ENCODE assay signal across 11 cellular contexts in the genomic region with DNA sequence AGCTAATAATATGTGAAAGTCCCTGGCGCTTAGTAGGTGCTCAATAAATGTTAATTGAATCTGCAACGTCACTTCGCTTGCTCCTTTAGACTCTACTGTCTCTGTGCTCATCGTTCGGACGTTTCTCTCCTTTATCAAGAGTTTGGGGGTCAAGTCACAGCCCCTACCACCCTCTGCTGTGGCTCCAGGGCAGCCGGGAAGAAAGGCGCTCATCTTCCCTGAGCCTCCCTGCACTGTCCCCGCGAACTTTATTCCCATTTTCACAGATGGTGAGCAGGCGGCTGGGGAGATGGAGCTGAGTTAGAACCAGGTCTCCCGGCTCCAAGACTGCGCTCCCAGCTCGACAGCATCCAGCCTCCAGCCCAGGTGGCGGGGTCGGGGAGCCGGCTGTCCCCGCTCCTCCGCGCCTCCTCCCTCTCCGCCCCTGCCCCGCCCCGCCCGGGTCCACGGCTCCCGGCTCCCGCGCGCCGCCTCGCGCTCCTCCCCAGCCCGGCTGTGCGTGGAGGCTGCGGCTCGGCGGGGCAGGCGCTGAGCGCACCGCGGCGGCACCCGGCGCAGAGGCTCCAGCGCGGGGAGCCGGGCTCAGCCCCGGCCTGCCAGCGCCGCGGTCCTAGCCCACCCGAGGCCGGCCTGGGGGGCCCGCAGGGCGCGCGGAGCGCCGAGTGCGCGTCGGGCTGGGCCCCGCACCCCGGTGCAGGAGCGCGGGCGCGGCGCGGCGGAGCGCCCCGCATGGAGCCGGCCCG. TPM values are rescaled to one million over a fixed set of nuclear protein-coding genes. Genes with fewer than 3 reads are reported as not detected.
A peak's percentile ranks its signal among the peaks of the same experiment; 100 is the strongest.
DNase-seq lines count a peak whose midpoint lies in the region; ATAC-seq, FAIRE-seq and TF ChIP-seq lines count a peak whose summit lies in the region.
"Had no signal": no experiment of that assay in that cellular context is flagged by ENCODE, and none has a peak within 500 bp of the region (broad histone marks: within the 10 kb centered on the region; RNA-seq: fewer than 3 reads in every experiment).

A gene (plus strand): TSS at position 487 of the 743 bp plus-strand sequence. CDS start 243 bp downstream, at position 730.

- H3K4me3 ChIP-seq in iPS-20b (ENCODE audit: low read length) = peak within 1 kb of the TSS; percentile 66
- peak within 1 kb of the TSS in 1 of 2 donors; percentile 29 for H3K4me3 ChIP-seq in testis

- H3K4me1 ChIP-seq in iPS-20b (ENCODE audit: insufficient read depth, low read length) = no peaks in the 10 kb centered on the region
- no peaks in the 10 kb centered on the region for H3K4me1 ChIP-seq in testis

- DNase-seq in NCI-H1417 (lab: John Stamatoyannopoulos, UW) = peak in 2 of 3 experiments; percentile 55 to 56
- no peak for DNase-seq in NCI-H1417 treated with DMSO at 0.1 percent for 48 hours (lab: John Stamatoyannopoulos, UW)
- peak; percentile 23 for DNase-seq in activated naive CD4-positive, alpha-beta T cell treated with anti-CD3 and anti-CD28 coated beads, Interleukin-2, amount 50 U/mL, for 16 hours
- DNase-seq in stimulated activated CD8-positive, alpha-beta memory T cell treated with anti-CD3 and anti-CD28 coated beads, Interleukin-4, amount 100 ng/mL, for 48 hours = peak; percentile 31
- no peak for DNase-seq in GM19239 (ENCODE audit: insufficient read length, low spot score)
- no peak for DNase-seq in testis
- DNase-seq: esophagus squamous epithelium had no signal

- no peak for TF ChIP-seq CTCF in testis (IDR thresholded peaks at IDR 0.05)

- H3K27ac ChIP-seq in iPS-20b (ENCODE audit: low read length) (no peak within 1 kb of the TSS), testis (no peak within 1 kb of the TSS)
- H3K27ac ChIP-seq: esophagus squamous epithelium had no signal

- 3 to 5% methylated on average over 9 to 19 of the region's 75 CpGs for WGBS in testis, 2 donors

- FAIRE-seq in GM19239 (lab: Jason Lieb, UNC) = no peak
- FAIRE-seq: A204.1, TTC549 had no signal

- no peaks in the 10 kb centered on the region for H3K36me3 ChIP-seq in iPS-20b (ENCODE audit: insufficient read depth, low read depth, low read length)
- no peaks in the 10 kb centered on the region for H3K36me3 ChIP-seq in testis (ENCODE audit: low read depth, missing control alignments)
- H3K36me3 ChIP-seq: esophagus squamous epithelium had no signal

- H3K9me3 ChIP-seq in iPS-20b (ENCODE audit: insufficient read depth, low read depth, low read length) (no peaks in the 10 kb centered on the region), testis (no peaks in the 10 kb centered on the region)
- H3K9me3 ChIP-seq: esophagus squamous epithelium had no signal

- TF ChIP-seq POLR2A in testis (IDR thresholded peaks at IDR 0.05) = no peak

- intact Hi-C loops in testis (cut with DNase I; ENCODE audit: low total_unique reads) = no loop called here

- ATAC-seq in GM19455 (IDR thresholded peaks at IDR 0.05; ENCODE audit: unreplicated experiment) = no peak

- no peak within 1 kb of the TSS for H3K9ac ChIP-seq in iPS-20b (ENCODE audit: low read depth, low read length)

- H3K27me3 ChIP-seq in iPS-20b (ENCODE audit: insufficient read depth, low read length) = peaks cover 61% of the 10 kb centered on the region
- H3K27me3 ChIP-seq in testis = no peaks in the 10 kb centered on the region

RNA-seq across cellular contexts. Expression of the gene that starts here (rescaled TPM):
- under 1 TPM; 0.79 to 0.81 TPM for total RNA-seq in testis
- polyA plus RNA-seq in testis (ENCODE audit: insufficient read depth, low read depth, low replicate concordance) = 1.6 TPM
- total RNA-seq: esophagus squamous epithelium had no signal

Comparison
In these comparisons a context has a peak if more than half of its experiments do, and no peak if none do; other contexts are left out.
1. DNase-seq: peak in NCI-H1417 (2 of 3), activated naive CD4-positive, alpha-beta T cell treated with anti-CD3 and anti-CD28 coated beads, Interleukin-2, amount 50 U/mL, for 16 hours (single experiment) and stimulated activated CD8-positive, alpha-beta memory T cell treated with anti-CD3 and anti-CD28 coated beads, Interleukin-4, amount 100 ng/mL, for 48 hours (single experiment); none in NCI-H1417 treated with DMSO at 0.1 percent for 48 hours (single experiment), GM19239 (single experiment) and testis (single experiment).